In genomic region chr4:16001484-16001858, GRCh38 we compare ENCODE assay signal across 8 cellular contexts. TPM values are rescaled to one million over a fixed set of nuclear protein-coding genes. Genes with fewer than 3 reads are reported as not detected.
DNase-seq lines count a peak whose midpoint lies in the region; ATAC-seq, FAIRE-seq and TF ChIP-seq lines count a peak whose summit lies in the region.

No MANE protein-coding gene starts in this region.

- no peak overlapping the region for H3K4me3 ChIP-seq in WI38 (ENCODE audit: low read depth, low read length)
- no peak overlapping the region for H3K4me3 ChIP-seq in coronary artery
- H3K4me3 ChIP-seq in liver (ENCODE audit: low read depth in 1 of 3, low read length in 3 of 3) = no peak overlapping the region

- H3K4me1 ChIP-seq in liver (ENCODE audit: control insufficient read depth in 4 of 4, insufficient read depth in 4 of 4, low read length in 3 of 4) = peaks cover 0 to 4% (median under 1%) of the 10 kb centered on the region in 4 donors

- no peaks in the 10 kb centered on the region for H3K9me3 ChIP-seq in liver (ENCODE audit: control insufficient read depth in 4 of 4, low read length in 3 of 4)

- no peaks in the 10 kb centered on the region for H3K36me3 ChIP-seq in liver (ENCODE audit: control insufficient read depth in 4 of 4, insufficient read depth in 3 of 4, low read depth in 1 of 4, low read length in 3 of 4)

- ATAC-seq in HG02938 (IDR thresholded peaks at IDR 0.05; ENCODE audit: unreplicated experiment) = peak; percentile 91

- peak; percentile 89 to 93 for TF ChIP-seq RAD21 in liver (IDR thresholded peaks at IDR 0.05)

- DNase-seq in AG09319 (ENCODE audit: extremely low read depth, low read depth) (peak; percentile 31), GM18507 (ENCODE audit: extremely low spot score, insufficient read length, low read depth) (peak; percentile 44), NCI-H2081 (lab: John Stamatoyannopoulos, UW) (peak; percentile 65 to 74), coronary artery (ENCODE audit: low spot score) (no peak)
- DNase-seq in stimulated activated CD4-positive, alpha-beta T cell treated with anti-CD3 and anti-CD28 coated beads, TNF-alpha, amount 100 ng/mL, for 48 hours (ENCODE audit: low read depth in 3 of 3) = peak; percentile 18 to 34 (median 31)

- WGBS in liver = 4% methylated on average over 4 of the region's 4 CpGs

- no peak overlapping the region for H3K9ac ChIP-seq in liver (ENCODE audit: low read depth in 1 of 2, low read length in 2 of 2)

- peak; percentile 93 for FAIRE-seq in GM18507 (lab: Jason Lieb, UNC)

- peak; percentile 87 for TF ChIP-seq CTCF in AG09319 (IDR thresholded peaks at IDR 0.05; ENCODE audit: low read depth, low read length)
- TF ChIP-seq CTCF in WI38 (IDR thresholded peaks at IDR 0.05; ENCODE audit: low read depth, low read length) = peak; percentile 85
- TF ChIP-seq CTCF in coronary artery (IDR thresholded peaks at IDR 0.05) = peak; percentile 49
- TF ChIP-seq CTCF in liver (IDR thresholded peaks at IDR 0.05; ENCODE audit: low read depth, low read length, missing input control) = peak; percentile 83

- no peaks in the 10 kb centered on the region for H3K27me3 ChIP-seq in liver (ENCODE audit: control insufficient read depth in 4 of 4, insufficient read depth in 4 of 4, low read length in 3 of 4)

- H3K27ac ChIP-seq in coronary artery (no peak overlapping the region), liver (ENCODE audit: low read depth in 1 of 2, low read length in 2 of 2) (no peak overlapping the region)

TF ChIP-seq in liver, 16 proteins besides CTCF, POLR2A, EP300 and RAD21:
- TF ChIP-seq YY1 (IDR thresholded peaks at IDR 0.05) = no peak
- no peak for TF ChIP-seq HNF4A (conservative IDR thresholded peaks at IDR 0.05)
- peak in 1 of 2 donors; percentile 12 for TF ChIP-seq RXRA (IDR thresholded peaks at IDR 0.05)

RNA-seq across cellular contexts. Expression of gene FGFBP2, which starts 38.5 kb away (rescaled TPM):
- total RNA-seq in liver = under 1 TPM in 1 of 2 donors, not detected in 1; 0.25 TPM
- under 1 TPM; 0.14 to 0.60 TPM for polyA plus RNA-seq in liver
